ENCODE assay signal across 8 cellular contexts in the genomic region with DNA sequence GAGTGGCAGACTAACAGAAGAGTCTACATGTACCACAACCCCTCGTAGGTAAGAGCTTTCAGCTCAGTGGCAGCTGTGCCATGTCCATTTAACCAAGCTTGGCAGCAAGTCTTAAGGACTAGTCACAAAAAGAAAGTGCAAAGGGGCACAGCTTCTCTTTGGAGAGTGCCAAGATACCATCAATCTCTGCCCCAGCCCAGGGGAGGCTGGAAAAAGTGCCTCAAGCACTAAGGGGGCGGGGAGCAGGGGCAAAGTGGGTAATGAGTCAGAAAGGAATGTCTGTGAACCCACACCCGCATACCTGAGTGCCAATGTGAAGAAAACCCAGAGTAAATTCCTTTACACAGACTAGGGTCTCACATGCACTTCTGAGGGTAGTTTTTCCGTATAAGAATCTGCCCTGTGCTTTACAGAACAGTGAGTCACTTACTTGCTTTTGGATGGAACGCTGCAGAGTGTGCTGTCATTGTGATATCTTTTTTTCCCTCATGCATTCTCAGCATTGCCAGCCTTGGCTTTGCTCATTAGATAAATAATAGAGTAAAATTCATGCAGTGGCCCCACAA.
DNase-seq lines count a peak whose midpoint lies in the region; ATAC-seq and TF ChIP-seq lines count a peak whose summit lies in the region.

No MANE protein-coding gene starts in this region.

- no peak for TF ChIP-seq CTCF in MCF 10A (IDR thresholded peaks at IDR 0.05; ENCODE audit: unreplicated experiment)
- TF ChIP-seq CTCF in osteoblast (IDR thresholded peaks at IDR 0.05; ENCODE audit: extremely low read depth, low read depth, low read length): no peak

- POLR2A ChIA-PET in MCF 10A (lab: Yijun Ruan, JAX): interaction anchor here (1.0 to 1.7 kb wide), 6 partner anchors 11 to 476 kb away, joined by 3 to 14 read pairs (median 4); no protein-coding TSS in a partner anchor

- H3K27ac ChIP-seq in osteoblast (ENCODE audit: low read depth, low read length): peak overlapping the region; percentile 59

- intact Hi-C loops in MCF 10A (cut with micrococcal nuclease): loop anchor here (5.0 kb wide), 1 partner anchor 473 kb away; no protein-coding TSS in a partner anchor

- peak; percentile 61 for DNase-seq in AG08395 (ENCODE audit: low spot score)
- DNase-seq in RKO (ENCODE audit: low spot score): peak; percentile 18
- peak; percentile 86 for DNase-seq in MCF 10A (ENCODE audit: unreplicated experiment)
- peak; percentile 79 for DNase-seq in osteoblast (ENCODE audit: insufficient read length, low spot score, missing footprints)
- DNase-seq in NCI-H2227 (lab: John Stamatoyannopoulos, UW; ENCODE audit: unreplicated experiment): no peak
- no peak for DNase-seq in cerebellum (ENCODE audit: low spot score)

- no peak for ATAC-seq in GM18909 (IDR thresholded peaks at IDR 0.05; ENCODE audit: poor library complexity, unreplicated experiment)
- ATAC-seq in HG02678 (IDR thresholded peaks at IDR 0.05; ENCODE audit: unreplicated experiment): no peak

- H2AFZ ChIP-seq in osteoblast (ENCODE audit: low read length): no peak overlapping the region

- BruUV-seq in MCF 10A (replicated peaks; lab: Mats Ljungman, UMichigan): no TSS peak

- CTCF ChIA-PET in MCF 10A (lab: Yijun Ruan, JAX): interaction anchor here (0.8 to 1.4 kb wide), 2 partner anchors 51 to 69 kb away, joined by 4 to 5 read pairs; no protein-coding TSS in a partner anchor

- H3K9me3 ChIP-seq in osteoblast (ENCODE audit: low read depth, low read length): peaks cover 2% of the 10 kb centered on the region

- H3K4me3 ChIP-seq in osteoblast (ENCODE audit: insufficient read depth, low read length): peak overlapping the region; percentile 5

- H3K4me2 ChIP-seq in osteoblast (ENCODE audit: insufficient read depth, low read length): peak overlapping the region; percentile 21

- peak overlapping the region; percentile 60 for H3K27ac Mint-ChIP-seq in MCF 10A (ENCODE audit: low read depth, unreplicated experiment)

- no peaks in the 10 kb centered on the region for H4K20me1 ChIP-seq in osteoblast (ENCODE audit: insufficient read depth, low read length)

- H3K4me1 Mint-ChIP-seq in MCF 10A (ENCODE audit: insufficient read depth, unreplicated experiment): peaks cover 24% of the 10 kb centered on the region

- peak overlapping the region; percentile 71 for H3K4me3 Mint-ChIP-seq in MCF 10A (ENCODE audit: unreplicated experiment)

- peaks cover 7% of the 10 kb centered on the region for H3K27me3 ChIP-seq in osteoblast (ENCODE audit: insufficient read depth, low read length)

- no peaks in the 10 kb centered on the region for H3K79me2 ChIP-seq in osteoblast (ENCODE audit: insufficient read depth, low read length)

- peaks cover 53% of the 10 kb centered on the region for H3K27me3 Mint-ChIP-seq in MCF 10A (ENCODE audit: insufficient read depth, unreplicated experiment)

- H3K36me3 ChIP-seq in osteoblast (ENCODE audit: insufficient read depth, low read length): no peaks in the 10 kb centered on the region

- H3K36me3 Mint-ChIP-seq in MCF 10A (ENCODE audit: insufficient read depth, unreplicated experiment): peaks cover 6% of the 10 kb centered on the region

- H3K9me3 Mint-ChIP-seq in MCF 10A (ENCODE audit: unreplicated experiment): no peaks in the 10 kb centered on the region

- H3K4me1 ChIP-seq in osteoblast (ENCODE audit: insufficient read depth, low read length): peaks cover 27% of the 10 kb centered on the region

Comparison
In these comparisons a context has a peak if more than half of its experiments do, and no peak if none do; other contexts are left out.
1. DNase-seq: peak in AG08395 (single experiment), RKO (single experiment), MCF 10A (single experiment) and osteoblast (single experiment); none in NCI-H2227 (single experiment) and cerebellum (single experiment).